ENCODE assay signal across 8 cellular contexts in the genomic region with DNA sequence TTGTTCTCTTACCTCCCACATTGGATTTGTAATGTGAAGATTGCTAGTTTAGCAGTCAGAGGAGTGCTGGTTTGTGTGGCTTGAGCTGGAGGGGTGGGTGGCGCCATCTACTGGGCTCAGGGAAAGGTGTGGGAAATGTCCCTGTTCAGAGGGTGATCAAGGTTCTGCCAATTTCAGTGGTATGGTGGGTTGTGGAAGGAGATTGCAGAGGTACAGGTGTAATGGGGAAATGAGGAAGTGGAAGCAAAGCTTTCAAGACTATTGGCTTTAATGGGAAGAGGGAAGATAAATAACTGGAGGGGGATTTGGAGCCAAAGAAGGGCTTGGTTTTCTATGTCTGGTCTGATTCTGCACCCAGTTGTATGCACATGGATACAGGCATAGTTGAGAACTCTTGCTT.
DNase-seq lines count a peak whose midpoint lies in the region; ATAC-seq and TF ChIP-seq lines count a peak whose summit lies in the region.

No MANE protein-coding gene starts in this region.

- ATAC-seq in HG03045 (IDR thresholded peaks at IDR 0.05; ENCODE audit: unreplicated experiment) = no peak

- H3K27me3 ChIP-seq in Caco-2 (replicated peaks; ENCODE audit: control insufficient read depth, insufficient read depth, low read length) = no peaks in the 10 kb centered on the region

- peak in 1 of 2 experiments; percentile 60 for DNase-seq in Caco-2
- DNase-seq in GM20000 (ENCODE audit: low spot score) = peak; percentile 63
- peak; percentile 20 for DNase-seq in LoVo (ENCODE audit: low spot score)
- DNase-seq in SK-N-MC (ENCODE audit: low read depth, low spot score) = peak; percentile 32
- peak; percentile 54 for DNase-seq in astrocyte of the spinal cord (ENCODE audit: low read depth, low spot score)
- peak; percentile 74 for DNase-seq in iPS-NIHi11 (ENCODE audit: low spot score)
- peak; percentile 18 to 31 for DNase-seq in stimulated activated CD4-positive, alpha-beta T cell treated with anti-CD3 and anti-CD28 coated beads, Interleukin-15, amount 100 ng/mL, for 48 hours (ENCODE audit: low read depth in 2 of 2)

- H3K36me3 ChIP-seq in Caco-2 (ENCODE audit: control insufficient read depth, insufficient read depth, low read length) (no peaks in the 10 kb centered on the region), SK-N-MC (ENCODE audit: insufficient read depth, low read length) (peaks cover 34% of the 10 kb centered on the region)

- no peaks in the 10 kb centered on the region for H3K4me1 Mint-ChIP-seq in Caco-2 (ENCODE audit: low read depth, unreplicated experiment)

- TF ChIP-seq CTCF in Caco-2 (IDR thresholded peaks at IDR 0.05; ENCODE audit: insufficient read depth in 1 of 2, low read depth in 1 of 2, low read length in 1 of 2, severe bottlenecking in 1 of 2, unreplicated experiment in 1 of 2) (peak; percentile 74 to 83), GM20000 (IDR thresholded peaks at IDR 0.05; ENCODE audit: extremely low read depth, missing control alignments) (peak; percentile 76), astrocyte of the spinal cord (IDR thresholded peaks at IDR 0.05; ENCODE audit: low read depth, low read length) (peak; percentile 89)

- H3K9me3 Mint-ChIP-seq in Caco-2 (ENCODE audit: unreplicated experiment) = no peaks in the 10 kb centered on the region

- CTCF ChIA-PET in Caco-2 (lab: Charles Lee) = interaction anchor here (0.5 to 2.2 kb wide), 5 partner anchors 89 to 656 kb away, joined by 3 to 12 read pairs (median 5); no protein-coding TSS in a partner anchor

- no peak overlapping the region for H3K9ac ChIP-seq in SK-N-MC (ENCODE audit: insufficient read length)

- H3K4me3 ChIP-seq in Caco-2 (ENCODE audit: low read depth, low read length) (no peak overlapping the region), SK-N-MC (no peak overlapping the region), astrocyte of the spinal cord (ENCODE audit: low read depth, low read length) (no peak overlapping the region)

- H3K27ac ChIP-seq in SK-N-MC = no peak overlapping the region

- H3K36me3 Mint-ChIP-seq in Caco-2 (ENCODE audit: insufficient read depth, unreplicated experiment) = no peaks in the 10 kb centered on the region

- in situ Hi-C loops in astrocyte of the spinal cord (cut with HindIII; ENCODE audit: low sequenced_read_pairs) = no loop called here

- no peak overlapping the region for H3K4me3 Mint-ChIP-seq in Caco-2 (ENCODE audit: unreplicated experiment)

- no TSS peak for BruUV-seq in Caco-2 (replicated peaks; lab: Mats Ljungman, UMichigan)

- H3K27ac Mint-ChIP-seq in Caco-2 (ENCODE audit: unreplicated experiment) = no peak overlapping the region

- peaks cover 4% of the 10 kb centered on the region; the same call in 1 of the 2 replicates for H3K9me3 ChIP-seq in Caco-2
- no peaks in the 10 kb centered on the region for H3K9me3 ChIP-seq in SK-N-MC (ENCODE audit: low read depth, low read length)

- POLR2A ChIA-PET in Caco-2 (lab: Charles Lee) = interaction anchor here (0.6 kb wide), 1 partner anchor 505 kb away, joined by 3 read pairs; no protein-coding TSS in a partner anchor

- H3K27me3 Mint-ChIP-seq in Caco-2 (ENCODE audit: insufficient read depth, unreplicated experiment) = peaks cover 5% of the 10 kb centered on the region

- no peaks in the 10 kb centered on the region for H3K4me1 ChIP-seq in Caco-2

- intact Hi-C loops in Caco-2 (cut with micrococcal nuclease; ENCODE audit: unreplicated experiment) = loop anchor here (1.0 kb wide), 4 partner anchors 91 to 539 kb away; no protein-coding TSS in a partner anchor
